Comparison of ENCODE assay signal across 30 cellular contexts in the genomic region with DNA sequence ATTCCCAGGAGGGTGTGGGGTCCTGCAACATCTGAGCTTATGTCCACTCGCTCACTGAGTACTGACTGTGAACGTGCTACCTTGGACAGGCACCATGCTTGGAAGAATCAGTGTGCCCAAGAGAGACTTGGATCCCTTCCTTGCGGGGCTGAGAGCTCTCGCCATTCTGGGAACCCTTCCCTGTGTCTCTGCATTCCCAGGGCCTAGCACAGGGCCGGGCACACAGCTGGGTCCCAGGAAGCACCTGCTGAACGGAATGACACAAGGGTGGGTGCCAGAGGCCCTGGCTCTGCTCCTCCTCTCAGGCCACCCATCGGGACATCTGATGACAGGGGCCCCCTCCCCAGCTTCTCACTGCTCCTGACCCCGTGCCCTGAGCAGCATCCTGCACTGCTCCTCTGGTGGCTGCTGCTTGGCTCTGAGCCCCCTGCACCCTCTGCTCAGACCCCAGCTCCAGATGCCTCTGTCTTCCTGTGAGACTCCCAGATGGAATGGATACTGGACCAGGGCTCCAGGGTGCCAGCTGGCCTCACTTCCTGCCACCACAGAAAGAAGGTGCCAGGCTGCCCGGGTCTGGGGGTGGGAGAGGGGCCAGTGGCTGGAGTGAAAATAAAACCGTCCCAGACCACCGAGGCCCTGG.
"Had no signal": no experiment of that assay in that cellular context is flagged by ENCODE, and none has a peak within 500 bp of the region (broad histone marks: within the 10 kb centered on the region; RNA-seq: fewer than 3 reads in every experiment).

No MANE protein-coding gene starts in this region.

- H3K36me3 ChIP-seq: neutrophil, ovary, WERI-Rb-1 had no signal

- H3K27ac ChIP-seq: neutrophil, ovary, testis, WERI-Rb-1 had no signal

- DNase-seq: activated CD4-positive, alpha-beta T cell treated with anti-CD3 and anti-CD28 coated beads for 48 hours; activated CD4-positive, alpha-beta T cell treated with anti-CD3 and anti-CD28 coated beads, Interleukin-2, amount 50 U/mL, for 48 hours; activated CD8-positive, alpha-beta memory T cell treated with anti-CD3 and anti-CD28 coated beads for 24 hours; activated effector memory CD4-positive, alpha-beta T cell treated with anti-CD3 and anti-CD28 coated beads, Interleukin-2, amount 50 U/mL, for 16 hours; activated naive CD4-positive, alpha-beta T cell treated with anti-CD3 and anti-CD28 coated beads for 36 hours; activated naive CD8-positive, alpha-beta T cell treated with anti-CD3 and anti-CD28 coated beads for 36 hours; activated T-cell treated with anti-CD3 and anti-CD28 coated beads, Interleukin-2, amount 50 U/mL, for 1 hour; adrenal gland; aorta; endodermal cell; foreskin melanocyte; heart right ventricle; ovary; stimulated activated CD4-positive, alpha-beta T cell treated with anti-CD3 and anti-CD28 coated beads, Interleukin-12 subunit alpha, Interleukin-12 subunit beta, amount 100 ng/mL, for 4 hours; stimulated activated CD4-positive, alpha-beta T cell treated with anti-CD3 and anti-CD28 coated beads, Interleukin-4, amount 100 ng/mL, for 1 hour; stimulated activated naive CD8-positive, alpha-beta T cell treated with anti-CD3 and anti-CD28 coated beads, Interleukin-15, Interleukin-2, amounts not matched to agents 100 U/mL and 50 U/mL, for 24 hours; T-helper 17 cell; T1000; testis; WERI-Rb-1 had no signal

- H3K4me3 ChIP-seq: adrenal gland, heart right ventricle, lung, mucosa of descending colon, ovary, skin epidermis, testis, upper lobe of left lung had no signal

- H3K9me3 ChIP-seq: adrenal gland, heart right ventricle, mucosa of descending colon, neutrophil, ovary, testis, upper lobe of left lung had no signal

- ATAC-seq: activated CD4-positive, CD25-positive, alpha-beta regulatory T cell treated with anti-CD3 and anti-CD28 coated beads, Interleukin-2, amount 50 U/mL, for 24 hours; esophagus mucosa; heart right ventricle; left lobe of liver; mucosa of descending colon; natural killer cell treated with Interleukin-12 subunit alpha and Interleukin-12 subunit beta and Interleukin-15 and Interleukin-18, amount 100 ng/mL, for 72 hours; sciatic nerve; stimulated activated naive CD8-positive, alpha-beta T cell treated with anti-CD3 and anti-CD28 coated beads, Interleukin-15, Interleukin-2, amounts not matched to agents 100 U/mL and 50 U/mL, for 24 hours; T-helper 17 cell had no signal

- H3K27me3 ChIP-seq: adrenal gland, heart right ventricle, neutrophil, ovary, testis, upper lobe of left lung had no signal
